28 cellular contexts compared by ENCODE assay signal in the genomic region with DNA sequence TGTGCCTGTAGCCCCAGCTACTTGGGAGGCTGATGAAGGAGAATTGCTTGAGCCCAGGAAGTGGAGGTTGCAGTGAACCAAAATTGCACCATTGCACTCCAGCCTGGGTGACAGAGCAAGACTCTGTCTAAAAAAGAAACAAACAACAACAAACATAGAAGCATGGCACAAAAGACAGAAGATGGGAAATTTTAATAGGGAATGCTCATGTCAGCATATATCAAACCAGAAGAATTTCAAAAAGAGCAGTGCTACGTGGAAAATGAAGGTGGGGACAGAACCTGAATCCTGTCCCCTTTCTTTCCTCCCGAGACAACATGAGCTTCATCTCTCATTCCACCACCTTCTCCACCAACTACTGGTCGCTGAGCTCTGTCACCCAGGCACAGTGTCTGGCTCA.
"Had no signal": no experiment of that assay in that cellular context is flagged by ENCODE, and none has a peak within 500 bp of the region (broad histone marks: within the 10 kb centered on the region; RNA-seq: fewer than 3 reads in every experiment).

No MANE protein-coding gene starts in this region.

- DNase-seq: stimulated activated CD4-positive, alpha-beta T cell treated with anti-CD3 and anti-CD28 coated beads, Interleukin-2, amount 100 ng/mL, for 48 hours; stimulated activated CD4-positive, alpha-beta T cell treated with anti-CD3 and anti-CD28 coated beads, Interleukin-4, amount 100 ng/mL, for 1 hour; stimulated activated CD4-positive, alpha-beta T cell treated with anti-CD3 and anti-CD28 coated beads, Interleukin-4, amount 100 ng/mL, for 24 hours; stimulated activated CD4-positive, alpha-beta T cell treated with anti-CD3 and anti-CD28 coated beads, Interleukin-4, amount 100 ng/mL, for 4 hours; stimulated activated CD8-positive, alpha-beta memory T cell treated with anti-CD3 and anti-CD28 coated beads, Interleukin-4, amount 100 ng/mL, for 48 hours; stimulated activated naive B cell treated with anti-CD40 and anti-IgM and Interleukin-4, amounts not matched to agents 10 μg/mL and 1 μg/mL and 100 μg/mL, for 72 hours; stimulated activated naive CD4-positive, alpha-beta T cell; stimulated activated naive CD4-positive, alpha-beta T cell treated with Interleukin-2 at 50 U/mL for 16 hours; stimulated activated naive CD8-positive, alpha-beta T cell treated with anti-CD3 and anti-CD28 coated beads, Interleukin-15, amount 100 ng/mL, for 72 hours; stimulated activated naive CD8-positive, alpha-beta T cell treated with anti-CD3 and anti-CD28 coated beads, Interleukin-15, Interleukin-2, amounts not matched to agents 100 U/mL and 50 U/mL, for 24 hours; stomach; substantia nigra; testis; thyroid gland; tibial artery; transverse colon; upper lobe of left lung; upper lobe of right lung; uterus had no signal

- H3K4me3 ChIP-seq: stomach, suprapubic skin, testis, thoracic aorta, thyroid gland, tibial artery, tibial nerve, transverse colon, upper lobe of left lung, upper lobe of right lung, uterus, vagina had no signal

- H3K4me1 ChIP-seq: stomach, suprapubic skin, testis, transverse colon, upper lobe of left lung, upper lobe of right lung, uterus, vagina had no signal

- H3K9me3 ChIP-seq: suprapubic skin, testis, thoracic aorta, thyroid gland, uterus, vagina had no signal

- ATAC-seq: stimulated activated effector memory CD8-positive, alpha-beta T cell treated with anti-CD3 and anti-CD28 coated beads, Interleukin-12 subunit alpha, Interleukin-12 subunit beta, amount 100 ng/mL, for 72 hours; stimulated activated memory B cell treated with anti-CD40 and anti-IgM and Interleukin-4, amounts not matched to agents 10 μg/mL and 1 μg/mL and 100 μg/mL, for 72 hours; stimulated activated naive B cell treated with anti-CD40 and anti-IgM and Interleukin-4, amounts not matched to agents 10 μg/mL and 1 μg/mL and 100 μg/mL, for 72 hours; stimulated activated naive CD8-positive, alpha-beta T cell treated with anti-CD3 and anti-CD28 coated beads, Interleukin-15, amount 100 ng/mL, for 72 hours; stimulated activated naive CD8-positive, alpha-beta T cell treated with anti-CD3 and anti-CD28 coated beads, Interleukin-15, Interleukin-2, amounts not matched to agents 100 U/mL and 50 U/mL, for 24 hours; upper lobe of right lung had no signal

- H3K36me3 Mint-ChIP-seq: stimulated activated effector memory CD8-positive, alpha-beta T cell treated with anti-CD3 and anti-CD28 coated beads, Interleukin-12 subunit alpha, Interleukin-12 subunit beta, amount 100 ng/mL, for 72 hours; stimulated activated memory B cell treated with anti-CD40 and anti-IgM and Interleukin-4, amounts not matched to agents 10 μg/mL and 1 μg/mL and 100 μg/mL, for 72 hours; stimulated activated naive B cell treated with anti-CD40 and anti-IgM and Interleukin-4, amounts not matched to agents 10 μg/mL and 1 μg/mL and 100 μg/mL, for 72 hours; type B pancreatic cell had no signal

- H3K27ac Mint-ChIP-seq: stimulated activated effector memory CD8-positive, alpha-beta T cell treated with anti-CD3 and anti-CD28 coated beads, Interleukin-12 subunit alpha, Interleukin-12 subunit beta, amount 100 ng/mL, for 72 hours; stimulated activated memory B cell treated with anti-CD40 and anti-IgM and Interleukin-4, amounts not matched to agents 10 μg/mL and 1 μg/mL and 100 μg/mL, for 72 hours; stimulated activated naive B cell treated with anti-CD40 and anti-IgM and Interleukin-4, amounts not matched to agents 10 μg/mL and 1 μg/mL and 100 μg/mL, for 72 hours; stimulated activated naive CD8-positive, alpha-beta T cell treated with anti-CD3 and anti-CD28 coated beads, Interleukin-15, amount 100 ng/mL, for 72 hours; stimulated activated naive CD8-positive, alpha-beta T cell treated with anti-CD3 and anti-CD28 coated beads, Interleukin-15, Interleukin-2, amounts not matched to agents 100 ng/mL and 50 ng/mL, for 24 hours; type B pancreatic cell had no signal

- H3K4me3 Mint-ChIP-seq: stimulated activated effector memory CD8-positive, alpha-beta T cell treated with anti-CD3 and anti-CD28 coated beads, Interleukin-12 subunit alpha, Interleukin-12 subunit beta, amount 100 ng/mL, for 72 hours; stimulated activated memory B cell treated with anti-CD40 and anti-IgM and Interleukin-4, amounts not matched to agents 10 μg/mL and 1 μg/mL and 100 μg/mL, for 72 hours; stimulated activated naive B cell treated with anti-CD40 and anti-IgM and Interleukin-4, amounts not matched to agents 10 μg/mL and 1 μg/mL and 100 μg/mL, for 72 hours; stimulated activated naive CD8-positive, alpha-beta T cell treated with anti-CD3 and anti-CD28 coated beads, Interleukin-15, amount 100 ng/mL, for 72 hours; stimulated activated naive CD8-positive, alpha-beta T cell treated with anti-CD3 and anti-CD28 coated beads, Interleukin-15, Interleukin-2, amounts not matched to agents 100 ng/mL and 50 ng/mL, for 24 hours; type B pancreatic cell had no signal

- FAIRE-seq: urothelium cell line had no signal

- H3K9me3 Mint-ChIP-seq: stimulated activated naive CD8-positive, alpha-beta T cell treated with anti-CD3 and anti-CD28 coated beads, Interleukin-15, Interleukin-2, amounts not matched to agents 100 ng/mL and 50 ng/mL, for 24 hours had no signal

- H3K27ac ChIP-seq: stomach, suprapubic skin, testis, thoracic aorta, thyroid gland, tibial artery, tibial nerve, transverse colon, upper lobe of left lung, upper lobe of right lung, uterus, vagina had no signal

- H3K36me3 ChIP-seq: stomach, suprapubic skin, thoracic aorta, thyroid gland, tibial artery, tibial nerve, transverse colon, upper lobe of left lung, upper lobe of right lung, uterus, vagina had no signal

- H3K27me3 Mint-ChIP-seq: stimulated activated naive CD8-positive, alpha-beta T cell treated with anti-CD3 and anti-CD28 coated beads, Interleukin-15, amount 100 ng/mL, for 72 hours; stimulated activated naive CD8-positive, alpha-beta T cell treated with anti-CD3 and anti-CD28 coated beads, Interleukin-15, Interleukin-2, amounts not matched to agents 100 ng/mL and 50 ng/mL, for 24 hours had no signal

- H3K27me3 ChIP-seq: stomach, suprapubic skin, testis, thyroid gland, tibial artery, tibial nerve, transverse colon, upper lobe of left lung, upper lobe of right lung, uterus, vagina had no signal

- H3K4me1 Mint-ChIP-seq: stimulated activated effector memory CD8-positive, alpha-beta T cell treated with anti-CD3 and anti-CD28 coated beads, Interleukin-12 subunit alpha, Interleukin-12 subunit beta, amount 100 ng/mL, for 72 hours; stimulated activated memory B cell treated with anti-CD40 and anti-IgM and Interleukin-4, amounts not matched to agents 10 μg/mL and 1 μg/mL and 100 μg/mL, for 72 hours; stimulated activated naive B cell treated with anti-CD40 and anti-IgM and Interleukin-4, amounts not matched to agents 10 μg/mL and 1 μg/mL and 100 μg/mL, for 72 hours; stimulated activated naive CD8-positive, alpha-beta T cell treated with anti-CD3 and anti-CD28 coated beads, Interleukin-15, amount 100 ng/mL, for 72 hours had no signal
